In the genomic region with DNA sequence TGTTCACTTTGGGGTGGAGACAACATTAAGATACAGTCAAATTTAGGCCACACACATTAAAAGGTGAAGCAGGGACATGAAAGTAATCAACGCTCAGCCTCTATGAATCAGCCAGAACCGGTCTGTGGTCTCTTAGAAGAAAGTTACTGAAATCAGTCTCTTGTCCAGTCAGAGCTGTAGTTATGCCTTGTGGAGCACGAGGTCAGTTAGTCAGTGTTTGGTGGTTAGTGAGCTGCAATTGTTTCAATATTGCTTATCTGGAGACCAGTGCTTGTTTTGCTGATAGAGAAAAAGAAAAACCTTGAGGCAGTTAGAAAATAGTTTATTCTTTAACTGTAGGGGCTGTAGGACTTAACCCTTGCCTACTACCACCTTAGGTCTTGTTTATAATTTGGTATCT, we compare ENCODE assay signal across 11 cellular contexts.
DNase-seq lines count a peak whose midpoint lies in the region; ATAC-seq and TF ChIP-seq lines count a peak whose summit lies in the region.
"Had no signal": no experiment of that assay in that cellular context is flagged by ENCODE, and none has a peak within 500 bp of the region (broad histone marks: within the 10 kb centered on the region; RNA-seq: fewer than 3 reads in every experiment).

No MANE protein-coding gene starts in this region.

- peak; percentile 8 for DNase-seq in stimulated activated CD4-positive, alpha-beta T cell treated with anti-CD3 and anti-CD28 coated beads, Interleukin-1b, Interleukin-23, amount 100 ng/mL, for 48 hours
- no peak for DNase-seq in stimulated activated CD4-positive, alpha-beta T cell treated with anti-CD3 and anti-CD28 coated beads, Interleukin-15, amount 100 ng/mL, for 24 hours
- peak; percentile 82 to 89 for DNase-seq in cardiac fibroblast (ENCODE audit: low read depth in 2 of 2)
- DNase-seq in SW 1271 (lab: John Stamatoyannopoulos, UW): no peak
- DNase-seq in activated gamma-delta T cell (lab: John Stamatoyannopoulos, UW): no peak
- DNase-seq in amygdala (lab: John Stamatoyannopoulos, UW): no peak
- DNase-seq in NCI-H2107 treated with DMSO at 0.1 percent for 48 hours (lab: John Stamatoyannopoulos, UW; ENCODE audit: unreplicated experiment): no peak
- DNase-seq: DND-41, left cardiac atrium, T-helper 9 cell had no signal

- H3K4me3 ChIP-seq in cardiac fibroblast (replicated peaks in 1 of 2; ENCODE audit: low read depth in 2 of 2, low read length in 2 of 2): no peak overlapping the region

- ATAC-seq in HG03108 (IDR thresholded peaks at IDR 0.05; ENCODE audit: unreplicated experiment): peak; percentile 94

- no peak for TF ChIP-seq CTCF in cardiac fibroblast (IDR thresholded peaks at IDR 0.05; ENCODE audit: low read depth, low read length)

Comparison
In these comparisons a context has a peak if more than half of its experiments do, and no peak if none do; other contexts are left out.
1. DNase-seq: peak in stimulated activated CD4-positive, alpha-beta T cell treated with anti-CD3 and anti-CD28 coated beads, Interleukin-1b, Interleukin-23, amount 100 ng/mL, for 48 hours (single experiment) and cardiac fibroblast (2 of 2); none in stimulated activated CD4-positive, alpha-beta T cell treated with anti-CD3 and anti-CD28 coated beads, Interleukin-15, amount 100 ng/mL, for 24 hours (single experiment), SW 1271 (0 of 2), activated gamma-delta T cell (single experiment), amygdala (0 of 56) and NCI-H2107 treated with DMSO at 0.1 percent for 48 hours (single experiment).